In the genomic region with DNA sequence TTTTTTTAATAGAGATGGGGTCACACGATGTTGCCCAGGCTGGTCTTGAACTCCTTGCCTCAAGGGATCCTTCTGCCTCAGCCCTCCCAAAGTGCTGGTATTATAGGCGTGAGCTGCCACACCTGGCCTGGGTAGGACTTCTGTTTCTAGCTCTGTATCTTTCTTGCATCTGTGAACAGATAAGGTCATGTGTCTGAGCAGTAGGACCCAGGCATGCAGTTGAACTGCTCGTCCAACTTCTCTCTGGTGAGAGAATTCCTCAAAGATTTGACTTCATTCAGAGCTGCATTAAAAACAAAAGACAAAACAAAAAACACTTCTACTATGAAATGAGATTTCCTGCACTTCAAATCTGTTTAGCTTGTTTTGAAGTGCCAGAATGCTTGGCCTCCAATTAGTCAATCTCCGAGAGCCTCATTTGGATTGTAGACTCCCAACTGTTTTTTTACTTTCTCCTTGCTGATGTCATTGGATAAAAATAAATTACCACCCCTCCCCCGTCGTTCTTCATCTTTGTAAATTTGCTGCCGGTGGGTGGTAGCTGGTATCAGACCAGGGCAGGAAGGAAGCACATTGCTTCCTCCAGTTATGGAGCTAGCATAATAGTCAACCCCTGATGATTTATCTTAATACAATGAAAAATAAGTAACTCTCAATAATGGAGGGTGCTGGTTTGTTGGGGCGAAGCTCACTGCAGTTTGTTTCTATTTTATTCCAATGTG, we compare ENCODE assay signal across 1 cellular context.
TF ChIP-seq lines count a peak whose summit lies in the region.

No MANE protein-coding gene starts in this region.

TF ChIP-seq in SK-N-SH, 30 proteins besides CTCF, POLR2A, EP300 and RAD21:
- no peak for TF ChIP-seq REST (IDR thresholded peaks at IDR 0.05; ENCODE audit: low read depth, low read length)
- TF ChIP-seq MEF2A (IDR thresholded peaks at IDR 0.05; ENCODE audit: borderline replicate concordance, low read depth) = peak; percentile 85; the same call in 1 of the 2 replicates
